ENCODE assay signal across 10 cellular contexts in the genomic region with DNA sequence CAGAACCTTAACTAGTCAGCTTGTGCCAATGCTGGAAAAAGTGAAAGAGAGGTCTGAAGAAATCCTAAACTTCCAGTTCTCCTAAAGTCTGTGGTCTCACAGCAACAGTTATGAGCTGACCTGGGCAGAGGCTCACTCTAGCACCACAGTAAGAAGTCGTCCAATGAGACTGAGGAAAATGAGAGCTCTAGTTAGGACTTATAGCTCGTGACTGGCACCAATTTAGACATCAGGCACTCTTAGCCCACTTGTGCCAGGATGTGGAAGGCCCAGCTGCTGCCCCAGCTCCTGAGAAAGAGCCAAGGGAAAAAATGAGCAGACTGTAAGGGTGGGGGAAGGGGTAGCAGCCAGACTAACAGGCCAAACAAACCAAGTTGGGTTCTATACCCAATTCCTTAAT. TPM values are rescaled to one million over a fixed set of nuclear protein-coding genes. Genes with fewer than 3 reads are reported as not detected.
DNase-seq lines count a peak whose midpoint lies in the region; ATAC-seq and TF ChIP-seq lines count a peak whose summit lies in the region.
"Had no signal": no experiment of that assay in that cellular context is flagged by ENCODE, and none has a peak within 500 bp of the region (broad histone marks: within the 10 kb centered on the region; RNA-seq: fewer than 3 reads in every experiment).

No MANE protein-coding gene starts in this region.

- peak overlapping the region in 2 of 11 experiments; percentile 13 to 28; a peak in 3 of 22 replicates for H3K27ac ChIP-seq in BLaER1 treated with 17β-estradiol and CSF1 and Interleukin-3, amounts not matched to agents 10 nM and 100 nM
- peak overlapping the region; percentile 16 to 47 (median 38) for H3K27ac ChIP-seq in esophagus muscularis mucosa (replicated peaks in 1 of 4)

- intact Hi-C loops in esophagus muscularis mucosa (cut with DNase I): no loop called here

- H3K36me3 ChIP-seq in BLaER1 treated with 17β-estradiol and CSF1 and Interleukin-3, amounts not matched to agents 10 nM and 100 nM: peaks cover 14 to 44% (median 28%) of the 10 kb centered on the region in 11 experiments
- H3K36me3 ChIP-seq in esophagus muscularis mucosa (peaks cover 0 to 6% (median 0%) of the 10 kb centered on the region in 4 donors), BE2C (peaks cover 7% of the 10 kb centered on the region)

- no peaks in the 10 kb centered on the region for H3K27me3 ChIP-seq in BLaER1 treated with 17β-estradiol and CSF1 and Interleukin-3, amounts not matched to agents 10 nM and 100 nM
- H3K27me3 ChIP-seq in esophagus muscularis mucosa (no peaks in the 10 kb centered on the region), BE2C (no peaks in the 10 kb centered on the region)

- WGBS in esophagus muscularis mucosa: 80% methylated on average over 1 of the region's 2 CpGs

- peaks cover 75 to 95% (median 87%) of the 10 kb centered on the region in 11 experiments; a peak in 21 of 22 replicates for H4K20me1 ChIP-seq in BLaER1 treated with 17β-estradiol and CSF1 and Interleukin-3, amounts not matched to agents 10 nM and 100 nM

- TF ChIP-seq POLR2A in esophagus muscularis mucosa (IDR thresholded peaks at IDR 0.05; ENCODE audit: low read depth): no peak

- ATAC-seq in GM18907 (IDR thresholded peaks at IDR 0.05; ENCODE audit: unreplicated experiment): no peak
- ATAC-seq in GM18517 (IDR thresholded peaks at IDR 0.05; ENCODE audit: unreplicated experiment): no peak

- H3K4me1 ChIP-seq in BLaER1 treated with 17β-estradiol and CSF1 and Interleukin-3, amounts not matched to agents 10 nM and 100 nM: peaks cover 38 to 56% (median 47%) of the 10 kb centered on the region in 10 experiments
- H3K4me1 ChIP-seq in esophagus muscularis mucosa (peaks cover 47 to 60% (median 58%) of the 10 kb centered on the region in 4 donors), BE2C (no peaks in the 10 kb centered on the region)

- TF ChIP-seq CTCF in esophagus muscularis mucosa (IDR thresholded peaks at IDR 0.05) (no peak), BE2C (IDR thresholded peaks at IDR 0.05; ENCODE audit: low read depth, low read length) (no peak)

- H3K4me3 ChIP-seq in BLaER1 treated with 17β-estradiol and CSF1 and Interleukin-3, amounts not matched to agents 10 nM and 100 nM: no peak overlapping the region
- H3K4me3 ChIP-seq in esophagus muscularis mucosa (no peak overlapping the region), BE2C (ENCODE audit: low read depth, low read length) (no peak overlapping the region)

- DNase-seq in NCI-H524 (lab: John Stamatoyannopoulos, UW) (peak; percentile 15 to 62), esophagus muscularis mucosa (ENCODE audit: extremely low spot score) (no peak), occipital lobe (lab: John Stamatoyannopoulos, UW) (peak; percentile 28), activated gamma-delta T cell (lab: John Stamatoyannopoulos, UW) (no peak), BE2C (no peak)
- DNase-seq: activated T-cell treated with anti-CD3 and anti-CD28 coated beads, Interleukin-2, amount 50 U/mL, for 48 hours; NCI-H774 had no signal

- no peaks in the 10 kb centered on the region for H3K9me3 ChIP-seq in BLaER1 treated with 17β-estradiol and CSF1 and Interleukin-3, amounts not matched to agents 10 nM and 100 nM (replicated peaks in 1 of 11)
- no peaks in the 10 kb centered on the region for H3K9me3 ChIP-seq in esophagus muscularis mucosa
- H3K9me3 ChIP-seq in BE2C: no peaks in the 10 kb centered on the region

- no peak for TF ChIP-seq EP300 in esophagus muscularis mucosa (IDR thresholded peaks at IDR 0.05)

- peak overlapping the region; percentile 41 to 66 (median 55) for H3K4me2 ChIP-seq in BLaER1 treated with 17β-estradiol and CSF1 and Interleukin-3, amounts not matched to agents 10 nM and 100 nM

- peak overlapping the region in 2 of 11 experiments; percentile 11 to 43; a peak in 1 of 22 replicates for H3K9ac ChIP-seq in BLaER1 treated with 17β-estradiol and CSF1 and Interleukin-3, amounts not matched to agents 10 nM and 100 nM

RNA-seq across cellular contexts. Expression of gene MMS19, which starts 7.6 kb away (rescaled TPM):
- total RNA-seq in esophagus muscularis mucosa: 10 to 100 TPM; 46.9 to 51.4 (median 48.6) TPM
- total RNA-seq in occipital lobe: 55.4 TPM
- polyA plus RNA-seq in BE2C (2012; ENCODE audit: insufficient read depth, insufficient read length, low read depth): 102 TPM

RNA-seq across cellular contexts. Expression of gene UBTD1, which starts 8.1 kb away (rescaled TPM):
- total RNA-seq in esophagus muscularis mucosa: 10 to 100 TPM in 3 of 4 donors, 1 to 10 TPM in 1; 4.2 to 18.4 (median 14.1) TPM
- total RNA-seq in occipital lobe: 1.1 TPM
- 5.9 TPM for polyA plus RNA-seq in BE2C (2012; ENCODE audit: insufficient read depth, insufficient read length, low read depth)

RNA-seq across cellular contexts. Expression of gene ZDHHC16, which starts 44.6 kb away (rescaled TPM):
- 10 to 100 TPM; 23.9 to 37.2 (median 28.3) TPM for total RNA-seq in esophagus muscularis mucosa
- total RNA-seq in occipital lobe: 21.2 TPM
- 18.8 TPM for polyA plus RNA-seq in BE2C (2012; ENCODE audit: insufficient read depth, insufficient read length, low read depth)

RNA-seq across cellular contexts. Expression of gene EXOSC1, which starts 44.8 kb away (rescaled TPM):
- 10 to 100 TPM; 21.9 to 41.9 (median 30.7) TPM for total RNA-seq in esophagus muscularis mucosa
- 38.7 TPM for total RNA-seq in occipital lobe
- 69.9 TPM for polyA plus RNA-seq in BE2C (2012; ENCODE audit: insufficient read depth, insufficient read length, low read depth)

Comparison
In these comparisons a context has a peak if more than half of its experiments do, and no peak if none do; other contexts are left out.
1. DNase-seq: peak in NCI-H524 (2 of 2) and occipital lobe (single experiment); none in esophagus muscularis mucosa (single experiment), activated gamma-delta T cell (single experiment) and BE2C (single experiment).